Comparison of ENCODE assay signal across 22 cellular contexts in genomic region chr20:41900292-41900691, GRCh38.
"Had no signal": no experiment of that assay in that cellular context is flagged by ENCODE, and none has a peak within 500 bp of the region (broad histone marks: within the 10 kb centered on the region; RNA-seq: fewer than 3 reads in every experiment).

No MANE protein-coding gene starts in this region.

- DNase-seq: activated CD4-positive, alpha-beta memory T cell treated with anti-CD3 and anti-CD28 coated beads, Interleukin-2, amount 10 ng/mL, durations not matched to agents 7 days and 5 days; activated CD4-positive, alpha-beta T cell treated with anti-CD3 and anti-CD28 coated beads, Interleukin-2, amount 10 ng/mL, durations not matched to agents 7 days and 5 days; activated CD4-positive, CD25-positive, alpha-beta regulatory T cell; activated CD8-positive, alpha-beta memory T cell treated with anti-CD3 and anti-CD28 coated beads, Interleukin-2, amount 50 U/mL, for 4 hours; activated naive CD4-positive, alpha-beta T cell treated with anti-CD3 and anti-CD28 coated beads, Interleukin-2, amount 50 U/mL, for 16 hours; activated naive CD8-positive, alpha-beta T cell treated with anti-CD3 and anti-CD28 coated beads, Interleukin-2, amount 10 ng/mL, durations not matched to agents 7 days and 5 days; activated T-cell treated with anti-CD3 and anti-CD28 coated beads, Interleukin-2, amount 50 U/mL, for 72 hours; adrenal gland; anterior cingulate cortex; colonic mucosa; Kasumi-1; KBM-7; NCI-H1694; NCI-H2029; NCI-H2107; NCI-H2171 treated with DMSO at 0.1 percent for 48 hours; NCI-H226; NCI-H526; T-helper 1 cell had no signal

- H3K4me3 ChIP-seq: adrenal gland, breast epithelium, colonic mucosa, SK-N-MC had no signal

- H3K4me1 ChIP-seq: adrenal gland, breast epithelium, colonic mucosa had no signal

- H3K36me3 ChIP-seq: adrenal gland, breast epithelium, colonic mucosa had no signal

- H3K27me3 ChIP-seq: adrenal gland, colonic mucosa had no signal

- H3K27ac ChIP-seq: adrenal gland, breast epithelium, colonic mucosa, SK-N-MC, VCaP had no signal

- H3K9me3 ChIP-seq: adrenal gland, breast epithelium, colonic mucosa had no signal

- ATAC-seq: activated T-cell treated with anti-CD3 and anti-CD28 coated beads, Interleukin-2, amount 50 U/mL, for 72 hours had no signal
